In the genomic region with DNA sequence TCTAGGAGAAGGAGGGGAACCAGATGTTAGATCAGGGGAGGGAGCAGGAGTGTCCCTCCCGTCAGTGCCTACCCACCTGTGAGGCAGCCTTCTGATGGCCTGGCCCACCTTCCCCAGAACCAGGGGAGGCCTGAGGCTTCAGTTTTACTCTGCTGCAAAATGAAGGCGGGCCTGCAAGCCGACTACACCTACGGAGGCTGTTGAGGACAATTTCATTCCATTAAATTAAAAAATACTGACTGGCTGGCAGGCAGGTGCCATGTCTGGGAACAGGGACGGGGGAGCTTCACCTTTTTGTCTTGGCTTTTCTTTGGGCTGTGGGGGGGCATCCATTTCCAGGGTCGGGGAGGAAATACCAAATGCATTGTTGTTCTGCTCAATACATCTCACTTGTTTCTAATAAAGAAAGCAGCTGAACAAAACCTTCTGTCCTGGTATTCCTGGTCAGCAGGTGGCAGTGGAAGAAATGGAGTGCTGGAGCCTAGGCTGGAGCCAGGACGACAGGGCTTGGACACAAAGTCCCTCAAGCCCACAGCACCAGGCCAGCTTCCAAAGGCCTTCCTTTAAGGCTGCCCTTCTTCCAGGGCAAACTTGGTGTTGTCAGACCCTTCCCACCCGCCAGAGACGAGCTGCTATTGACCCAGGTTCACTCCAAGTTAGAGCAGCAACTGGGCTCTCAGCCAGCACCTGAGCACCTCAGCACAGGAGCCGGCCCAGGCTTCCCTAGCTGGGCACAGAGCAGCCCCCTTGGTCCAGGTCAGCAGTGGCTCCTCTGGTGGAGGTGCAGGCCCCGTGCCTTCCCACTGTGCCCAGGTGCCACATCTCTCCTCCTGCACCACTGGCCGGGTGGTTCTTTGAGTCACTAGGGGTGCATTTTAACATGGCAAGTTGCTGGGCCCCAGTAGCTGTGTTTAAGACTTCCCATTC, we compare ENCODE assay signal across 1 cellular context.
TF ChIP-seq lines count a peak whose summit lies in the region.

No MANE protein-coding gene starts in this region.

TF ChIP-seq in HepG2, 621 proteins besides CTCF, POLR2A, EP300 and RAD21 (continued from another document and continues in another):
- TF ChIP-seq, protein P1, sequence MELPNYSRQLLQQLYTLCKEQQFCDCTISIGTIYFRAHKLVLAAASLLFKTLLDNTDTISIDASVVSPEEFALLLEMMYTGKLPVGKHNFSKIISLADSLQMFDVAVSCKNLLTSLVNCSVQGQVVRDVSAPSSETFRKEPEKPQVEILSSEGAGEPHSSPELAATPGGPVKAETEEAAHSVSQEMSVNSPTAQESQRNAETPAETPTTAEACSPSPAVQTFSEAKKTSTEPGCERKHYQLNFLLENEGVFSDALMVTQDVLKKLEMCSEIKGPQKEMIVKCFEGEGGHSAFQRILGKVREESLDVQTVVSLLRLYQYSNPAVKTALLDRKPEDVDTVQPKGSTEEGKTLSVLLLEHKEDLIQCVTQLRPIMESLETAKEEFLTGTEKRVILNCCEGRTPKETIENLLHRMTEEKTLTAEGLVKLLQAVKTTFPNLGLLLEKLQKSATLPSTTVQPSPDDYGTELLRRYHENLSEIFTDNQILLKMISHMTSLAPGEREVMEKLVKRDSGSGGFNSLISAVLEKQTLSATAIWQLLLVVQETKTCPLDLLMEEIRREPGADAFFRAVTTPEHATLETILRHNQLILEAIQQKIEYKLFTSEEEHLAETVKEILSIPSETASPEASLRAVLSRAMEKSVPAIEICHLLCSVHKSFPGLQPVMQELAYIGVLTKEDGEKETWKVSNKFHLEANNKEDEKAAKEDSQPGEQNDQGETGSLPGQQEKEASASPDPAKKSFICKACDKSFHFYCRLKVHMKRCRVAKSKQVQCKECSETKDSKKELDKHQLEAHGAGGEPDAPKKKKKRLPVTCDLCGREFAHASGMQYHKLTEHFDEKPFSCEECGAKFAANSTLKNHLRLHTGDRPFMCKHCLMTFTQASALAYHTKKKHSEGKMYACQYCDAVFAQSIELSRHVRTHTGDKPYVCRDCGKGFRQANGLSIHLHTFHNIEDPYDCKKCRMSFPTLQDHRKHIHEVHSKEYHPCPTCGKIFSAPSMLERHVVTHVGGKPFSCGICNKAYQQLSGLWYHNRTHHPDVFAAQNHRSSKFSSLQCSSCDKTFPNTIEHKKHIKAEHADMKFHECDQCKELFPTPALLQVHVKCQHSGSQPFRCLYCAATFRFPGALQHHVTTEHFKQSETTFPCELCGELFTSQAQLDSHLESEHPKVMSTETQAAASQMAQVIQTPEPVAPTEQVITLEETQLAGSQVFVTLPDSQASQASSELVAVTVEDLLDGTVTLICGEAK (IDR thresholded peaks at IDR 0.05): no peak
- TF ChIP-seq, protein P1 (CRISPR knock-in tag; IDR thresholded peaks at IDR 0.05): 0 out of 2 replicates have a peak, but pooled peaks have one; percentile 39
- TF ChIP-seq SIN3A (IDR thresholded peaks at IDR 0.05; ENCODE audit: borderline replicate concordance, low read depth, low read length): no peak
- no peak for TF ChIP-seq DR1 (CRISPR knock-in tag; IDR thresholded peaks at IDR 0.05)
- TF ChIP-seq SNRNP70 (IDR thresholded peaks at IDR 0.05; ENCODE audit: low read depth, low read length): no peak
- TF ChIP-seq CREM (IDR thresholded peaks at IDR 0.05): no peak
- TF ChIP-seq CREM (CRISPR knock-in tag; IDR thresholded peaks at IDR 0.05): no peak
- TF ChIP-seq ZNF101 (CRISPR knock-in tag; IDR thresholded peaks at IDR 0.05; ENCODE audit: borderline replicate concordance, low read depth): no peak
- no peak for TF ChIP-seq ZSCAN29 (CRISPR knock-in tag; conservative IDR thresholded peaks at IDR 0.05)
- no peak for TF ChIP-seq RARA (CRISPR knock-in tag; IDR thresholded peaks at IDR 0.05)
- no peak for TF ChIP-seq MIER2 (CRISPR knock-in tag; IDR thresholded peaks at IDR 0.05)
- TF ChIP-seq ZNF446 (CRISPR knock-in tag; IDR thresholded peaks at IDR 0.05): no peak
- TF ChIP-seq, protein P2, sequence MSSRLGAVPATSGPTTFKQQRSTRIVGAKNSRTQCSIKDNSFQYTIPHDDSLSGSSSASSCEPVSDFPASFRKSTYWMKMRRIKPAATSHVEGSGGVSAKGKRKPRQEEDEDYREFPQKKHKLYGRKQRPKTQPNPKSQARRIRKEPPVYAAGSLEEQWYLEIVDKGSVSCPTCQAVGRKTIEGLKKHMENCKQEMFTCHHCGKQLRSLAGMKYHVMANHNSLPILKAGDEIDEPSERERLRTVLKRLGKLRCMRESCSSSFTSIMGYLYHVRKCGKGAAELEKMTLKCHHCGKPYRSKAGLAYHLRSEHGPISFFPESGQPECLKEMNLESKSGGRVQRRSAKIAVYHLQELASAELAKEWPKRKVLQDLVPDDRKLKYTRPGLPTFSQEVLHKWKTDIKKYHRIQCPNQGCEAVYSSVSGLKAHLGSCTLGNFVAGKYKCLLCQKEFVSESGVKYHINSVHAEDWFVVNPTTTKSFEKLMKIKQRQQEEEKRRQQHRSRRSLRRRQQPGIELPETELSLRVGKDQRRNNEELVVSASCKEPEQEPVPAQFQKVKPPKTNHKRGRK (CRISPR knock-in tag; IDR thresholded peaks at IDR 0.05): no peak
- no peak for TF ChIP-seq FOSL1 (CRISPR knock-in tag; IDR thresholded peaks at IDR 0.05; ENCODE audit: borderline replicate concordance)
- TF ChIP-seq, protein P3, sequence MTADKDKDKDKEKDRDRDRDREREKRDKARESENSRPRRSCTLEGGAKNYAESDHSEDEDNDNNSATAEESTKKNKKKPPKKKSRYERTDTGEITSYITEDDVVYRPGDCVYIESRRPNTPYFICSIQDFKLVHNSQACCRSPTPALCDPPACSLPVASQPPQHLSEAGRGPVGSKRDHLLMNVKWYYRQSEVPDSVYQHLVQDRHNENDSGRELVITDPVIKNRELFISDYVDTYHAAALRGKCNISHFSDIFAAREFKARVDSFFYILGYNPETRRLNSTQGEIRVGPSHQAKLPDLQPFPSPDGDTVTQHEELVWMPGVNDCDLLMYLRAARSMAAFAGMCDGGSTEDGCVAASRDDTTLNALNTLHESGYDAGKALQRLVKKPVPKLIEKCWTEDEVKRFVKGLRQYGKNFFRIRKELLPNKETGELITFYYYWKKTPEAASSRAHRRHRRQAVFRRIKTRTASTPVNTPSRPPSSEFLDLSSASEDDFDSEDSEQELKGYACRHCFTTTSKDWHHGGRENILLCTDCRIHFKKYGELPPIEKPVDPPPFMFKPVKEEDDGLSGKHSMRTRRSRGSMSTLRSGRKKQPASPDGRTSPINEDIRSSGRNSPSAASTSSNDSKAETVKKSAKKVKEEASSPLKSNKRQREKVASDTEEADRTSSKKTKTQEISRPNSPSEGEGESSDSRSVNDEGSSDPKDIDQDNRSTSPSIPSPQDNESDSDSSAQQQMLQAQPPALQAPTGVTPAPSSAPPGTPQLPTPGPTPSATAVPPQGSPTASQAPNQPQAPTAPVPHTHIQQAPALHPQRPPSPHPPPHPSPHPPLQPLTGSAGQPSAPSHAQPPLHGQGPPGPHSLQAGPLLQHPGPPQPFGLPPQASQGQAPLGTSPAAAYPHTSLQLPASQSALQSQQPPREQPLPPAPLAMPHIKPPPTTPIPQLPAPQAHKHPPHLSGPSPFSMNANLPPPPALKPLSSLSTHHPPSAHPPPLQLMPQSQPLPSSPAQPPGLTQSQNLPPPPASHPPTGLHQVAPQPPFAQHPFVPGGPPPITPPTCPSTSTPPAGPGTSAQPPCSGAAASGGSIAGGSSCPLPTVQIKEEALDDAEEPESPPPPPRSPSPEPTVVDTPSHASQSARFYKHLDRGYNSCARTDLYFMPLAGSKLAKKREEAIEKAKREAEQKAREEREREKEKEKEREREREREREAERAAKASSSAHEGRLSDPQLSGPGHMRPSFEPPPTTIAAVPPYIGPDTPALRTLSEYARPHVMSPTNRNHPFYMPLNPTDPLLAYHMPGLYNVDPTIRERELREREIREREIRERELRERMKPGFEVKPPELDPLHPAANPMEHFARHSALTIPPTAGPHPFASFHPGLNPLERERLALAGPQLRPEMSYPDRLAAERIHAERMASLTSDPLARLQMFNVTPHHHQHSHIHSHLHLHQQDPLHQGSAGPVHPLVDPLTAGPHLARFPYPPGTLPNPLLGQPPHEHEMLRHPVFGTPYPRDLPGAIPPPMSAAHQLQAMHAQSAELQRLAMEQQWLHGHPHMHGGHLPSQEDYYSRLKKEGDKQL (CRISPR knock-in tag; IDR thresholded peaks at IDR 0.05; ENCODE audit: low read depth): no peak
- TF ChIP-seq FOXA1 (IDR thresholded peaks at IDR 0.05): no peak
- no peak; the same call in 1 of the 2 replicates for TF ChIP-seq FOXA1 (CRISPR knock-in tag; IDR thresholded peaks at IDR 0.05)
- TF ChIP-seq ZNF572 (CRISPR knock-in tag; IDR thresholded peaks at IDR 0.05): no peak
- no peak for TF ChIP-seq SMAD3 (CRISPR knock-in tag; IDR thresholded peaks at IDR 0.05)
- TF ChIP-seq MAFG (CRISPR knock-in tag; IDR thresholded peaks at IDR 0.05): no peak
- TF ChIP-seq ZNF335 (CRISPR knock-in tag; IDR thresholded peaks at IDR 0.05): no peak
- peak; percentile 29 for TF ChIP-seq ZNF781 (CRISPR knock-in tag; IDR thresholded peaks at IDR 0.05; ENCODE audit: borderline replicate concordance, not compliant biosample characterization)
- TF ChIP-seq SAFB2 (CRISPR knock-in tag; IDR thresholded peaks at IDR 0.05; ENCODE audit: borderline replicate concordance, low read depth): no peak
- TF ChIP-seq CBX1 (IDR thresholded peaks at IDR 0.05; ENCODE audit: low read depth): no peak
- 0 out of 2 replicates have a peak, but pooled peaks have one; percentile 24 for TF ChIP-seq PHF8 (CRISPR knock-in tag; IDR thresholded peaks at IDR 0.05)
- peak; percentile 57; the same call in 1 of the 2 replicates for TF ChIP-seq ZNF891 (CRISPR knock-in tag; IDR thresholded peaks at IDR 0.05)
- no peak for TF ChIP-seq LCORL (IDR thresholded peaks at IDR 0.05)
- TF ChIP-seq LCORL (CRISPR knock-in tag; IDR thresholded peaks at IDR 0.05): no peak
- TF ChIP-seq NR2F6 (IDR thresholded peaks at IDR 0.05): no peak
- no peak for TF ChIP-seq NR2F6 (CRISPR knock-in tag; IDR thresholded peaks at IDR 0.05)
- TF ChIP-seq RFX5 (IDR thresholded peaks at IDR 0.05; ENCODE audit: low read depth, low read length): no peak
- TF ChIP-seq ZNF775 (CRISPR knock-in tag; IDR thresholded peaks at IDR 0.05; ENCODE audit: borderline replicate concordance): no peak
- no peak for TF ChIP-seq ZNF282 (IDR thresholded peaks at IDR 0.05; ENCODE audit: partially characterized antibody)
- no peak for TF ChIP-seq NR2F1 (CRISPR knock-in tag; IDR thresholded peaks at IDR 0.05)
- no peak for TF ChIP-seq PITX1 (CRISPR knock-in tag; IDR thresholded peaks at IDR 0.05)
- TF ChIP-seq, protein P4, sequence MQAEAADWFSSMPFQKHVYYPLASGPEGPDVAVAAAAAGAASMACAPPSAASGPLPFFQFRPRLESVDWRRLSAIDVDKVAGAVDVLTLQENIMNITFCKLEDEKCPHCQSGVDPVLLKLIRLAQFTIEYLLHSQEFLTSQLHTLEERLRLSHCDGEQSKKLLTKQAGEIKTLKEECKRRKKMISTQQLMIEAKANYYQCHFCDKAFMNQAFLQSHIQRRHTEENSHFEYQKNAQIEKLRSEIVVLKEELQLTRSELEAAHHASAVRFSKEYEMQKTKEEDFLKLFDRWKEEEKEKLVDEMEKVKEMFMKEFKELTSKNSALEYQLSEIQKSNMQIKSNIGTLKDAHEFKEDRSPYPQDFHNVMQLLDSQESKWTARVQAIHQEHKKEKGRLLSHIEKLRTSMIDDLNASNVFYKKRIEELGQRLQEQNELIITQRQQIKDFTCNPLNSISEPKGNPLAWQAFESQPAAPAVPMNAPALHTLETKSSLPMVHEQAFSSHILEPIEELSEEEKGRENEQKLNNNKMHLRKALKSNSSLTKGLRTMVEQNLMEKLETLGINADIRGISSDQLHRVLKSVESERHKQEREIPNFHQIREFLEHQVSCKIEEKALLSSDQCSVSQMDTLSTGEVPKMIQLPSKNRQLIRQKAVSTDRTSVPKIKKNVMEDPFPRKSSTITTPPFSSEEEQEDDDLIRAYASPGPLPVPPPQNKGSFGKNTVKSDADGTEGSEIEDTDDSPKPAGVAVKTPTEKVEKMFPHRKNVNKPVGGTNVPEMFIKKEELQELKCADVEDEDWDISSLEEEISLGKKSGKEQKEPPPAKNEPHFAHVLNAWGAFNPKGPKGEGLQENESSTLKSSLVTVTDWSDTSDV (CRISPR knock-in tag; IDR thresholded peaks at IDR 0.05): 0 out of 2 replicates have a peak, but pooled peaks have one; percentile 36
- TF ChIP-seq, protein P5, sequence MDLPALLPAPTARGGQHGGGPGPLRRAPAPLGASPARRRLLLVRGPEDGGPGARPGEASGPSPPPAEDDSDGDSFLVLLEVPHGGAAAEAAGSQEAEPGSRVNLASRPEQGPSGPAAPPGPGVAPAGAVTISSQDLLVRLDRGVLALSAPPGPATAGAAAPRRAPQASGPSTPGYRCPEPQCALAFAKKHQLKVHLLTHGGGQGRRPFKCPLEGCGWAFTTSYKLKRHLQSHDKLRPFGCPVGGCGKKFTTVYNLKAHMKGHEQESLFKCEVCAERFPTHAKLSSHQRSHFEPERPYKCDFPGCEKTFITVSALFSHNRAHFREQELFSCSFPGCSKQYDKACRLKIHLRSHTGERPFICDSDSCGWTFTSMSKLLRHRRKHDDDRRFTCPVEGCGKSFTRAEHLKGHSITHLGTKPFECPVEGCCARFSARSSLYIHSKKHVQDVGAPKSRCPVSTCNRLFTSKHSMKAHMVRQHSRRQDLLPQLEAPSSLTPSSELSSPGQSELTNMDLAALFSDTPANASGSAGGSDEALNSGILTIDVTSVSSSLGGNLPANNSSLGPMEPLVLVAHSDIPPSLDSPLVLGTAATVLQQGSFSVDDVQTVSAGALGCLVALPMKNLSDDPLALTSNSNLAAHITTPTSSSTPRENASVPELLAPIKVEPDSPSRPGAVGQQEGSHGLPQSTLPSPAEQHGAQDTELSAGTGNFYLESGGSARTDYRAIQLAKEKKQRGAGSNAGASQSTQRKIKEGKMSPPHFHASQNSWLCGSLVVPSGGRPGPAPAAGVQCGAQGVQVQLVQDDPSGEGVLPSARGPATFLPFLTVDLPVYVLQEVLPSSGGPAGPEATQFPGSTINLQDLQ (CRISPR knock-in tag; IDR thresholded peaks at IDR 0.05): no peak
- peak; percentile 33; the same call in 1 of the 2 replicates for TF ChIP-seq ZNF768 (CRISPR knock-in tag; IDR thresholded peaks at IDR 0.05)
